ENCODE assay signal across 1 cellular context in the genomic region with DNA sequence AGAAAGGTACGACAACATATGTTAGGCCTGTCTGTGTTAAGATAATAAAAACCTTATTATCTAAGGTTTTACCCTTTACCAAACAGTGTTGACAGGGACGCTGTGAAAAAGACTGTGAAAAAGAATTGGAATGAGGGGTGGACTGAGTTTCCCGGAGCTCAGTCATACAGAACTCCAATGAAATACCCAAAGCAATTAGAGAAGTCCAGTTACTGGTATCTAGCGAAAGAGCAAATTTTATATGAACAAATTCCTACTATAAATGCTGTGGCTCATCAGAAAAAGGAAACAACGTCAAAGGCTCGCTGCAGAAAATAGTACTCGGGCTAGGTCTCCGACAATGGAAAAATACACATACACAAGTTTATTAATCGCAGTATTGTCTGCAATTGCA.
TF ChIP-seq lines count a peak whose summit lies in the region.

No MANE protein-coding gene starts in this region.

TF ChIP-seq in K562, 482 proteins besides CTCF, POLR2A, EP300 and RAD21 (continues in another document):
- TF ChIP-seq, protein P1, sequence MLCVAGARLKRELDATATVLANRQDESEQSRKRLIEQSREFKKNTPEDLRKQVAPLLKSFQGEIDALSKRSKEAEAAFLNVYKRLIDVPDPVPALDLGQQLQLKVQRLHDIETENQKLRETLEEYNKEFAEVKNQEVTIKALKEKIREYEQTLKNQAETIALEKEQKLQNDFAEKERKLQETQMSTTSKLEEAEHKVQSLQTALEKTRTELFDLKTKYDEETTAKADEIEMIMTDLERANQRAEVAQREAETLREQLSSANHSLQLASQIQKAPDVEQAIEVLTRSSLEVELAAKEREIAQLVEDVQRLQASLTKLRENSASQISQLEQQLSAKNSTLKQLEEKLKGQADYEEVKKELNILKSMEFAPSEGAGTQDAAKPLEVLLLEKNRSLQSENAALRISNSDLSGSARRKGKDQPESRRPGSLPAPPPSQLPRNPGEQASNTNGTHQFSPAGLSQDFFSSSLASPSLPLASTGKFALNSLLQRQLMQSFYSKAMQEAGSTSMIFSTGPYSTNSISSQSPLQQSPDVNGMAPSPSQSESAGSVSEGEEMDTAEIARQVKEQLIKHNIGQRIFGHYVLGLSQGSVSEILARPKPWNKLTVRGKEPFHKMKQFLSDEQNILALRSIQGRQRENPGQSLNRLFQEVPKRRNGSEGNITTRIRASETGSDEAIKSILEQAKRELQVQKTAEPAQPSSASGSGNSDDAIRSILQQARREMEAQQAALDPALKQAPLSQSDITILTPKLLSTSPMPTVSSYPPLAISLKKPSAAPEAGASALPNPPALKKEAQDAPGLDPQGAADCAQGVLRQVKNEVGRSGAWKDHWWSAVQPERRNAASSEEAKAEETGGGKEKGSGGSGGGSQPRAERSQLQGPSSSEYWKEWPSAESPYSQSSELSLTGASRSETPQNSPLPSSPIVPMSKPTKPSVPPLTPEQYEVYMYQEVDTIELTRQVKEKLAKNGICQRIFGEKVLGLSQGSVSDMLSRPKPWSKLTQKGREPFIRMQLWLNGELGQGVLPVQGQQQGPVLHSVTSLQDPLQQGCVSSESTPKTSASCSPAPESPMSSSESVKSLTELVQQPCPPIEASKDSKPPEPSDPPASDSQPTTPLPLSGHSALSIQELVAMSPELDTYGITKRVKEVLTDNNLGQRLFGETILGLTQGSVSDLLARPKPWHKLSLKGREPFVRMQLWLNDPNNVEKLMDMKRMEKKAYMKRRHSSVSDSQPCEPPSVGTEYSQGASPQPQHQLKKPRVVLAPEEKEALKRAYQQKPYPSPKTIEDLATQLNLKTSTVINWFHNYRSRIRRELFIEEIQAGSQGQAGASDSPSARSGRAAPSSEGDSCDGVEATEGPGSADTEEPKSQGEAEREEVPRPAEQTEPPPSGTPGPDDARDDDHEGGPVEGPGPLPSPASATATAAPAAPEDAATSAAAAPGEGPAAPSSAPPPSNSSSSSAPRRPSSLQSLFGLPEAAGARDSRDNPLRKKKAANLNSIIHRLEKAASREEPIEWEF (CRISPR knock-in tag; IDR thresholded peaks at IDR 0.05) = 0 out of 2 replicates have a peak, but pooled peaks have one; percentile 94
- no peak for TF ChIP-seq PHF21A (IDR thresholded peaks at IDR 0.05; ENCODE audit: borderline replicate concordance, low read depth)
- peak; percentile 4; the same call in 1 of the 2 replicates for TF ChIP-seq THAP7 (CRISPR knock-in tag; IDR thresholded peaks at IDR 0.05)
- 0 out of 2 replicates have a peak, but pooled peaks have one; percentile 49 for TF ChIP-seq ZNF444 (CRISPR knock-in tag; IDR thresholded peaks at IDR 0.05)
- peak in 1 of 2 experiments; percentile 8; a peak in 2 of 4 replicates for TF ChIP-seq MAZ (CRISPR knock-in tag; conservative IDR thresholded peaks at IDR 0.05 in 1 of 2, IDR thresholded peaks at IDR 0.05 in 1 of 2)
- TF ChIP-seq ELK3 (CRISPR knock-in tag; IDR thresholded peaks at IDR 0.05) = no peak
- TF ChIP-seq ZFP91 (CRISPR knock-in tag; IDR thresholded peaks at IDR 0.05) = no peak
- no peak for TF ChIP-seq HEY1 (CRISPR knock-in tag; IDR thresholded peaks at IDR 0.05; ENCODE audit: borderline replicate concordance)
- no peak for TF ChIP-seq THRA (IDR thresholded peaks at IDR 0.05)
- TF ChIP-seq ZFX (CRISPR knock-in tag; IDR thresholded peaks at IDR 0.05) = peak; percentile 27; the same call in 1 of the 2 replicates
- no peak for TF ChIP-seq MAFF (IDR thresholded peaks at IDR 0.05; ENCODE audit: low read length)
- TF ChIP-seq ATF1 (CRISPR knock-in tag; IDR thresholded peaks at IDR 0.05) = no peak
- peak; percentile 87; the same call in 1 of the 2 replicates for TF ChIP-seq ATF1 (tag; IDR thresholded peaks at IDR 0.05)
- TF ChIP-seq ZNF121 (CRISPR knock-in tag; conservative IDR thresholded peaks at IDR 0.05) = no peak
- TF ChIP-seq ZNF778 (CRISPR knock-in tag; IDR thresholded peaks at IDR 0.05) = no peak
- no peak for TF ChIP-seq ZNF518B (CRISPR knock-in tag; IDR thresholded peaks at IDR 0.05)
- TF ChIP-seq RHOXF2B (CRISPR knock-in tag; conservative IDR thresholded peaks at IDR 0.05) = no peak
- peak; percentile 68 for TF ChIP-seq GABPA (tag; conservative IDR thresholded peaks at IDR 0.05; ENCODE audit: low read depth)
- no peak for TF ChIP-seq DDX20 (tag; IDR thresholded peaks at IDR 0.05; ENCODE audit: low read depth)
- TF ChIP-seq YY1 (IDR thresholded peaks at IDR 0.05; ENCODE audit: borderline replicate concordance in 1 of 3, control insufficient read depth in 1 of 3, extremely low read depth in 1 of 3, insufficient read depth in 3 of 3, insufficient read length in 1 of 3, insufficient replicate concordance in 2 of 3, low read depth in 1 of 3, low read length in 2 of 3) = no peak
- TF ChIP-seq, protein P2, sequence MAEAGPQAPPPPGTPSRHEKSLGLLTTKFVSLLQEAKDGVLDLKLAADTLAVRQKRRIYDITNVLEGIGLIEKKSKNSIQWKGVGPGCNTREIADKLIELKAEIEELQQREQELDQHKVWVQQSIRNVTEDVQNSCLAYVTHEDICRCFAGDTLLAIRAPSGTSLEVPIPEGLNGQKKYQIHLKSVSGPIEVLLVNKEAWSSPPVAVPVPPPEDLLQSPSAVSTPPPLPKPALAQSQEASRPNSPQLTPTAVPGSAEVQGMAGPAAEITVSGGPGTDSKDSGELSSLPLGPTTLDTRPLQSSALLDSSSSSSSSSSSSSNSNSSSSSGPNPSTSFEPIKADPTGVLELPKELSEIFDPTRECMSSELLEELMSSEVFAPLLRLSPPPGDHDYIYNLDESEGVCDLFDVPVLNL (CRISPR knock-in tag; IDR thresholded peaks at IDR 0.05; ENCODE audit: low read depth) = no peak
- TF ChIP-seq, protein P3, sequence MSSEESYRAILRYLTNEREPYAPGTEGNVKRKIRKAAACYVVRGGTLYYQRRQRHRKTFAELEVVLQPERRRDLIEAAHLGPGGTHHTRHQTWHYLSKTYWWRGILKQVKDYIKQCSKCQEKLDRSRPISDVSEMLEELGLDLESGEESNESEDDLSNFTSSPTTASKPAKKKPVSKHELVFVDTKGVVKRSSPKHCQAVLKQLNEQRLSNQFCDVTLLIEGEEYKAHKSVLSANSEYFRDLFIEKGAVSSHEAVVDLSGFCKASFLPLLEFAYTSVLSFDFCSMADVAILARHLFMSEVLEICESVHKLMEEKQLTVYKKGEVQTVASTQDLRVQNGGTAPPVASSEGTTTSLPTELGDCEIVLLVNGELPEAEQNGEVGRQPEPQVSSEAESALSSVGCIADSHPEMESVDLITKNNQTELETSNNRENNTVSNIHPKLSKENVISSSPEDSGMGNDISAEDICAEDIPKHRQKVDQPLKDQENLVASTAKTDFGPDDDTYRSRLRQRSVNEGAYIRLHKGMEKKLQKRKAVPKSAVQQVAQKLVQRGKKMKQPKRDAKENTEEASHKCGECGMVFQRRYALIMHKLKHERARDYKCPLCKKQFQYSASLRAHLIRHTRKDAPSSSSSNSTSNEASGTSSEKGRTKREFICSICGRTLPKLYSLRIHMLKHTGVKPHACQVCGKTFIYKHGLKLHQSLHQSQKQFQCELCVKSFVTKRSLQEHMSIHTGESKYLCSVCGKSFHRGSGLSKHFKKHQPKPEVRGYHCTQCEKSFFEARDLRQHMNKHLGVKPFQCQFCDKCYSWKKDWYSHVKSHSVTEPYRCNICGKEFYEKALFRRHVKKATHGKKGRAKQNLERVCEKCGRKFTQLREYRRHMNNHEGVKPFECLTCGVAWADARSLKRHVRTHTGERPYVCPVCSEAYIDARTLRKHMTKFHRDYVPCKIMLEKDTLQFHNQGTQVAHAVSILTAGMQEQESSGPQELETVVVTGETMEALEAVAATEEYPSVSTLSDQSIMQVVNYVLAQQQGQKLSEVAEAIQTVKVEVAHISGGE (CRISPR knock-in tag; IDR thresholded peaks at IDR 0.05) = peak in 1 of 3 experiments; percentile 97; a peak in 2 of 6 replicates
- TF ChIP-seq MCM7 (IDR thresholded peaks at IDR 0.05) = no peak
- TF ChIP-seq NFE2L1 (tag; IDR thresholded peaks at IDR 0.05; ENCODE audit: borderline replicate concordance, low read depth) = no peak
- TF ChIP-seq JUN (IDR thresholded peaks at IDR 0.05; ENCODE audit: borderline replicate concordance, low read depth, low read length) = no peak
- peak; percentile 15; the same call in 1 of the 2 replicates for TF ChIP-seq JUN (CRISPR knock-in tag; IDR thresholded peaks at IDR 0.05; ENCODE audit: borderline replicate concordance)
- TF ChIP-seq ZBTB1 (CRISPR knock-in tag; IDR thresholded peaks at IDR 0.05; ENCODE audit: borderline replicate concordance, low read depth) = no peak
- TF ChIP-seq, protein P4, sequence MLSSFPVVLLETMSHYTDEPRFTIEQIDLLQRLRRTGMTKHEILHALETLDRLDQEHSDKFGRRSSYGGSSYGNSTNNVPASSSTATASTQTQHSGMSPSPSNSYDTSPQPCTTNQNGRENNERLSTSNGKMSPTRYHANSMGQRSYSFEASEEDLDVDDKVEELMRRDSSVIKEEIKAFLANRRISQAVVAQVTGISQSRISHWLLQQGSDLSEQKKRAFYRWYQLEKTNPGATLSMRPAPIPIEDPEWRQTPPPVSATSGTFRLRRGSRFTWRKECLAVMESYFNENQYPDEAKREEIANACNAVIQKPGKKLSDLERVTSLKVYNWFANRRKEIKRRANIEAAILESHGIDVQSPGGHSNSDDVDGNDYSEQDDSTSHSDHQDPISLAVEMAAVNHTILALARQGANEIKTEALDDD (IDR thresholded peaks at IDR 0.05) = peak; percentile 27
- TF ChIP-seq POLR2B (IDR thresholded peaks at IDR 0.05; ENCODE audit: low read depth, partially characterized antibody) = peak; percentile 6
- no peak; a peak in 1 of 4 replicates for TF ChIP-seq SIN3A (IDR thresholded peaks at IDR 0.05; ENCODE audit: borderline replicate concordance in 2 of 2, control insufficient read depth in 1 of 2, low read depth in 2 of 2, low read length in 2 of 2)
- TF ChIP-seq CCAR2 (IDR thresholded peaks at IDR 0.05; ENCODE audit: low read depth, low read length) = no peak
- no peak for TF ChIP-seq SNIP1 (IDR thresholded peaks at IDR 0.05; ENCODE audit: low read depth)
- no peak for TF ChIP-seq NRF1 (conservative IDR thresholded peaks at IDR 0.05 in 1 of 2, IDR thresholded peaks at IDR 0.05 in 1 of 2)
- peak; percentile 17; the same call in 1 of the 2 replicates for TF ChIP-seq PML (IDR thresholded peaks at IDR 0.05; ENCODE audit: low read length)
- no peak for TF ChIP-seq ZNF561 (CRISPR knock-in tag; conservative IDR thresholded peaks at IDR 0.05)
